8 cellular contexts compared by ENCODE assay signal in genomic region chr10:27504897-27505457, GRCh38. TPM values are rescaled to one million over a fixed set of nuclear protein-coding genes. Genes with fewer than 3 reads are reported as not detected.
A peak's percentile ranks its signal among the peaks of the same experiment; 100 is the strongest.
DNase-seq lines count a peak whose midpoint lies in the region; ATAC-seq, FAIRE-seq and TF ChIP-seq lines count a peak whose summit lies in the region.

No MANE protein-coding gene starts in this region.

- no peak for FAIRE-seq in bronchial epithelial cell (lab: Jason Lieb, UNC)

- TF ChIP-seq CTCF in AG04449 (IDR thresholded peaks at IDR 0.05; ENCODE audit: insufficient read depth, low read length, missing control alignments) (no peak), bronchial epithelial cell (IDR thresholded peaks at IDR 0.05; ENCODE audit: insufficient read depth, low read length, severe bottlenecking) (no peak), vagina (IDR thresholded peaks at IDR 0.05) (no peak)

- CTCF ChIA-PET in AG04449 (lab: Yijun Ruan, JAX): interaction anchor here (1.8 kb wide), 1 partner anchor 9 kb away, joined by 5 read pairs; no protein-coding TSS in a partner anchor

- POLR2A ChIA-PET in AG04449 (lab: Yijun Ruan, JAX): interaction anchor here (1.5 to 2.0 kb wide), 2 partner anchors 9 to 13 kb away, joined by 6 to 10 read pairs; no protein-coding TSS in a partner anchor

- ATAC-seq in GM21423 (IDR thresholded peaks at IDR 0.05; ENCODE audit: unreplicated experiment): no peak

- H3K36me3 ChIP-seq in bronchial epithelial cell (ENCODE audit: control insufficient read depth, insufficient read depth, low read length) (no peaks in the 10 kb centered on the region), vagina (peaks cover 0 to 4% of the 10 kb centered on the region in 2 donors)

- H3K27me3 ChIP-seq in bronchial epithelial cell (ENCODE audit: control insufficient read depth, insufficient read depth, low read length) (no peaks in the 10 kb centered on the region), vagina (no peaks in the 10 kb centered on the region)

- H3K27ac ChIP-seq in vagina: peak overlapping the region; percentile 92

- no peak for TF ChIP-seq POLR2A in vagina (IDR thresholded peaks at IDR 0.05)

- H3K4me3 ChIP-seq in AG04449 (ENCODE audit: low read depth, low read length) (peak overlapping the region; percentile 94), bronchial epithelial cell (ENCODE audit: low read depth, low read length) (peak overlapping the region; percentile 93), vagina (peak overlapping the region; percentile 62 to 77)
- peak overlapping the region; percentile 81 for H3K4me3 ChIP-seq in Jurkat, Clone E6-1 (ENCODE audit: low read length)

- peaks cover 51% of the 10 kb centered on the region for H3K4me1 ChIP-seq in vagina

- DNase-seq in AG04449 (ENCODE audit: low read depth, low spot score) (no peak), bronchial epithelial cell (ENCODE audit: low read depth) (peak; percentile 69), lung microvascular endothelial cell (ENCODE audit: low read depth in 2 of 2) (peak; percentile 38 to 60), vagina (ENCODE audit: extremely low spot score in 2 of 2) (no peak), NCI-H524 treated with DMSO at 0.1 percent for 48 hours (lab: John Stamatoyannopoulos, UW) (no peak), GF-D8 (lab: John Stamatoyannopoulos, UW) (no peak)
- no peak for DNase-seq in Jurkat, Clone E6-1 (ENCODE audit: low read depth, low spot score)

- intact Hi-C loops in vagina (cut with DNase I): no loop called here

- no peaks in the 10 kb centered on the region for H3K9me3 ChIP-seq in vagina

RNA-seq across cellular contexts. Expression of gene RAB18, which starts 0.9 kb away (rescaled TPM):
- 45.9 TPM for polyA plus RNA-seq in Jurkat, Clone E6-1 (2012; ENCODE audit: insufficient read depth, insufficient read length)
- 74.8 and 102 TPM in 2 replicates for total RNA-seq in bronchial epithelial cell
- 29.0 and 41.1 TPM in 2 replicates for total RNA-seq in lung microvascular endothelial cell
- total RNA-seq in vagina: 34.9 TPM

Comparison
In these comparisons a context has a peak if more than half of its experiments do, and no peak if none do; other contexts are left out.
1. DNase-seq: peak in bronchial epithelial cell (single experiment) and lung microvascular endothelial cell (2 of 2); none in AG04449 (single experiment), Jurkat, Clone E6-1 (single experiment), vagina (0 of 2), NCI-H524 treated with DMSO at 0.1 percent for 48 hours (single experiment) and GF-D8 (single experiment).
2. Peak in every context shown above with its lines, with median percentiles within 50 percentile points of each other: H3K4me3 ChIP-seq.